In the genomic region with DNA sequence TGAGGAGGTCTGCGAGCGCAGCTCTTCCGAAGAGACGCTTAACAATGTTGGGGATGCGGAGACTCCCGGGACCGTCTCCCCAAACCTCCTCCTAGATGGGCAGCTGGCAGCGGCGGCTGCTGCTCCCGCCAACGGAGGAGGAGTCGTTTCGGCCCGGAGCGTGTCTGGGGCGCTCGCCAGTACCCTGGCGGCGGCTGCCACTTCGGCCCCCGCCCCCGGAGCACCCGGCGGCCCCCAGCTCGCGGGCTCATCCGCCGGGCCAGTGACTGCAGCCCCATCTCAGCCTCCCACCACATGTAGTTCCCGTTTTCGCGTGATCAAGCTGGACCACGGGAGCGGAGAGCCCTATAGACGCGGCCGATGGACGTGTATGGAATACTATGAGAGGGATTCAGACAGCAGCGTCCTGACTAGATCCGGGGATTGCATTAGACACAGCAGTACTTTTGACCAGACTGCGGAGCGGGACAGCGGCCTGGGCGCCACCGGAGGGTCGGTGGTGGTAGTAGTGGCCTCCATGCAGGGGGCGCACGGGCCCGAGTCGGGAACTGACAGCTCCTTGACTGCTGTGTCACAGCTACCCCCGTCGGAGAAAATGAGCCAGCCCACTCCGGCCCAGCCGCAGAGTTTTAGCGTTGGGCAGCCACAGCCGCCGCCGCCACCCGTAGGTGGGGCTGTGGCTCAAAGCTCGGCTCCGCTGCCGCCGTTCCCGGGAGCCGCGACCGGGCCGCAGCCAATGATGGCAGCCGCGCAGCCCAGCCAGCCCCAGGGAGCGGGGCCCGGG, we compare ENCODE assay signal across 2 cellular contexts.
TF ChIP-seq lines count a peak whose summit lies in the region.

No MANE protein-coding gene starts in this region.

TF ChIP-seq in GM23338, 12 proteins besides CTCF, POLR2A, EP300 and RAD21 (continued from another document):
- TF ChIP-seq, protein P1, sequence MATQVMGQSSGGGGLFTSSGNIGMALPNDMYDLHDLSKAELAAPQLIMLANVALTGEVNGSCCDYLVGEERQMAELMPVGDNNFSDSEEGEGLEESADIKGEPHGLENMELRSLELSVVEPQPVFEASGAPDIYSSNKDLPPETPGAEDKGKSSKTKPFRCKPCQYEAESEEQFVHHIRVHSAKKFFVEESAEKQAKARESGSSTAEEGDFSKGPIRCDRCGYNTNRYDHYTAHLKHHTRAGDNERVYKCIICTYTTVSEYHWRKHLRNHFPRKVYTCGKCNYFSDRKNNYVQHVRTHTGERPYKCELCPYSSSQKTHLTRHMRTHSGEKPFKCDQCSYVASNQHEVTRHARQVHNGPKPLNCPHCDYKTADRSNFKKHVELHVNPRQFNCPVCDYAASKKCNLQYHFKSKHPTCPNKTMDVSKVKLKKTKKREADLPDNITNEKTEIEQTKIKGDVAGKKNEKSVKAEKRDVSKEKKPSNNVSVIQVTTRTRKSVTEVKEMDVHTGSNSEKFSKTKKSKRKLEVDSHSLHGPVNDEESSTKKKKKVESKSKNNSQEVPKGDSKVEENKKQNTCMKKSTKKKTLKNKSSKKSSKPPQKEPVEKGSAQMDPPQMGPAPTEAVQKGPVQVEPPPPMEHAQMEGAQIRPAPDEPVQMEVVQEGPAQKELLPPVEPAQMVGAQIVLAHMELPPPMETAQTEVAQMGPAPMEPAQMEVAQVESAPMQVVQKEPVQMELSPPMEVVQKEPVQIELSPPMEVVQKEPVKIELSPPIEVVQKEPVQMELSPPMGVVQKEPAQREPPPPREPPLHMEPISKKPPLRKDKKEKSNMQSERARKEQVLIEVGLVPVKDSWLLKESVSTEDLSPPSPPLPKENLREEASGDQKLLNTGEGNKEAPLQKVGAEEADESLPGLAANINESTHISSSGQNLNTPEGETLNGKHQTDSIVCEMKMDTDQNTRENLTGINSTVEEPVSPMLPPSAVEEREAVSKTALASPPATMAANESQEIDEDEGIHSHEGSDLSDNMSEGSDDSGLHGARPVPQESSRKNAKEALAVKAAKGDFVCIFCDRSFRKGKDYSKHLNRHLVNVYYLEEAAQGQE (IDR thresholded peaks at IDR 0.05; ENCODE audit: unreplicated experiment) = no peak
- no peak for TF ChIP-seq EZH2phosphoT487 (IDR thresholded peaks at IDR 0.05; ENCODE audit: unreplicated experiment)
- TF ChIP-seq ZNF114 (CRISPR knock-in tag; IDR thresholded peaks at IDR 0.05) = no peak

TF ChIP-seq in K562, 482 proteins besides CTCF, POLR2A, EP300 and RAD21 (continued from another document and continues in another):
- TF ChIP-seq, protein P2, sequence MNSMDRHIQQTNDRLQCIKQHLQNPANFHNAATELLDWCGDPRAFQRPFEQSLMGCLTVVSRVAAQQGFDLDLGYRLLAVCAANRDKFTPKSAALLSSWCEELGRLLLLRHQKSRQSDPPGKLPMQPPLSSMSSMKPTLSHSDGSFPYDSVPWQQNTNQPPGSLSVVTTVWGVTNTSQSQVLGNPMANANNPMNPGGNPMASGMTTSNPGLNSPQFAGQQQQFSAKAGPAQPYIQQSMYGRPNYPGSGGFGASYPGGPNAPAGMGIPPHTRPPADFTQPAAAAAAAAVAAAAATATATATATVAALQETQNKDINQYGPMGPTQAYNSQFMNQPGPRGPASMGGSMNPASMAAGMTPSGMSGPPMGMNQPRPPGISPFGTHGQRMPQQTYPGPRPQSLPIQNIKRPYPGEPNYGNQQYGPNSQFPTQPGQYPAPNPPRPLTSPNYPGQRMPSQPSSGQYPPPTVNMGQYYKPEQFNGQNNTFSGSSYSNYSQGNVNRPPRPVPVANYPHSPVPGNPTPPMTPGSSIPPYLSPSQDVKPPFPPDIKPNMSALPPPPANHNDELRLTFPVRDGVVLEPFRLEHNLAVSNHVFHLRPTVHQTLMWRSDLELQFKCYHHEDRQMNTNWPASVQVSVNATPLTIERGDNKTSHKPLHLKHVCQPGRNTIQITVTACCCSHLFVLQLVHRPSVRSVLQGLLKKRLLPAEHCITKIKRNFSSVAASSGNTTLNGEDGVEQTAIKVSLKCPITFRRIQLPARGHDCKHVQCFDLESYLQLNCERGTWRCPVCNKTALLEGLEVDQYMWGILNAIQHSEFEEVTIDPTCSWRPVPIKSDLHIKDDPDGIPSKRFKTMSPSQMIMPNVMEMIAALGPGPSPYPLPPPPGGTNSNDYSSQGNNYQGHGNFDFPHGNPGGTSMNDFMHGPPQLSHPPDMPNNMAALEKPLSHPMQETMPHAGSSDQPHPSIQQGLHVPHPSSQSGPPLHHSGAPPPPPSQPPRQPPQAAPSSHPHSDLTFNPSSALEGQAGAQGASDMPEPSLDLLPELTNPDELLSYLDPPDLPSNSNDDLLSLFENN (IDR thresholded peaks at IDR 0.05; ENCODE audit: low read depth in 2 of 2, low read length in 2 of 2) = no peak
- TF ChIP-seq NONO (IDR thresholded peaks at IDR 0.05; ENCODE audit: low read depth in 2 of 2, low read length in 1 of 2) = peak; percentile 71 to 72; a peak in 3 of 4 replicates
- TF ChIP-seq, protein P3, sequence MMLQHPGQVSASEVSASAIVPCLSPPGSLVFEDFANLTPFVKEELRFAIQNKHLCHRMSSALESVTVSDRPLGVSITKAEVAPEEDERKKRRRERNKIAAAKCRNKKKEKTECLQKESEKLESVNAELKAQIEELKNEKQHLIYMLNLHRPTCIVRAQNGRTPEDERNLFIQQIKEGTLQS (IDR thresholded peaks at IDR 0.05) = no peak
- TF ChIP-seq, protein P3 (CRISPR knock-in tag; conservative IDR thresholded peaks at IDR 0.05) = peak; percentile 73; the same call in 1 of the 2 replicates
- TF ChIP-seq GABPB1 (CRISPR knock-in tag; IDR thresholded peaks at IDR 0.05) = peak; percentile 38; the same call in 1 of the 2 replicates
- TF ChIP-seq, protein P4, sequence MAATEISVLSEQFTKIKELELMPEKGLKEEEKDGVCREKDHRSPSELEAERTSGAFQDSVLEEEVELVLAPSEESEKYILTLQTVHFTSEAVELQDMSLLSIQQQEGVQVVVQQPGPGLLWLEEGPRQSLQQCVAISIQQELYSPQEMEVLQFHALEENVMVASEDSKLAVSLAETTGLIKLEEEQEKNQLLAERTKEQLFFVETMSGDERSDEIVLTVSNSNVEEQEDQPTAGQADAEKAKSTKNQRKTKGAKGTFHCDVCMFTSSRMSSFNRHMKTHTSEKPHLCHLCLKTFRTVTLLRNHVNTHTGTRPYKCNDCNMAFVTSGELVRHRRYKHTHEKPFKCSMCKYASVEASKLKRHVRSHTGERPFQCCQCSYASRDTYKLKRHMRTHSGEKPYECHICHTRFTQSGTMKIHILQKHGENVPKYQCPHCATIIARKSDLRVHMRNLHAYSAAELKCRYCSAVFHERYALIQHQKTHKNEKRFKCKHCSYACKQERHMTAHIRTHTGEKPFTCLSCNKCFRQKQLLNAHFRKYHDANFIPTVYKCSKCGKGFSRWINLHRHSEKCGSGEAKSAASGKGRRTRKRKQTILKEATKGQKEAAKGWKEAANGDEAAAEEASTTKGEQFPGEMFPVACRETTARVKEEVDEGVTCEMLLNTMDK (IDR thresholded peaks at IDR 0.05; ENCODE audit: borderline replicate concordance, insufficient read depth, low read depth, low read length, poor library complexity, severe bottlenecking) = peak; percentile 74
- TF ChIP-seq ETV6 (IDR thresholded peaks at IDR 0.05; ENCODE audit: borderline replicate concordance in 1 of 2, low read depth in 2 of 2, low read length in 1 of 2) = peak in 1 of 2 experiments; percentile 44; a peak in 1 of 4 replicates
- TF ChIP-seq ETV6 (CRISPR knock-in tag; IDR thresholded peaks at IDR 0.05; ENCODE audit: borderline replicate concordance) = no peak
- no peak for TF ChIP-seq ZNF780A (CRISPR knock-in tag; IDR thresholded peaks at IDR 0.05)
- no peak for TF ChIP-seq KLF10 (CRISPR knock-in tag; IDR thresholded peaks at IDR 0.05)
- TF ChIP-seq, protein P5, sequence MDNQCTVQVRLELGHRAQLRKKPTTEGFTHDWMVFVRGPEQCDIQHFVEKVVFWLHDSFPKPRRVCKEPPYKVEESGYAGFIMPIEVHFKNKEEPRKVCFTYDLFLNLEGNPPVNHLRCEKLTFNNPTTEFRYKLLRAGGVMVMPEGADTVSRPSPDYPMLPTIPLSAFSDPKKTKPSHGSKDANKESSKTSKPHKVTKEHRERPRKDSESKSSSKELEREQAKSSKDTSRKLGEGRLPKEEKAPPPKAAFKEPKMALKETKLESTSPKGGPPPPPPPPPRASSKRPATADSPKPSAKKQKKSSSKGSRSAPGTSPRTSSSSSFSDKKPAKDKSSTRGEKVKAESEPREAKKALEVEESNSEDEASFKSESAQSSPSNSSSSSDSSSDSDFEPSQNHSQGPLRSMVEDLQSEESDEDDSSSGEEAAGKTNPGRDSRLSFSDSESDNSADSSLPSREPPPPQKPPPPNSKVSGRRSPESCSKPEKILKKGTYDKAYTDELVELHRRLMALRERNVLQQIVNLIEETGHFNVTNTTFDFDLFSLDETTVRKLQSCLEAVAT (IDR thresholded peaks at IDR 0.05) = peak; percentile 44 to 62; a peak in 2 of 4 replicates
- peak; percentile 98 for TF ChIP-seq ZSCAN29 (IDR thresholded peaks at IDR 0.05)
- TF ChIP-seq, protein P6, sequence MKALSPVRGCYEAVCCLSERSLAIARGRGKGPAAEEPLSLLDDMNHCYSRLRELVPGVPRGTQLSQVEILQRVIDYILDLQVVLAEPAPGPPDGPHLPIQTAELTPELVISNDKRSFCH (CRISPR knock-in tag; IDR thresholded peaks at IDR 0.05) = no peak
- TF ChIP-seq, protein P6 (tag; IDR thresholded peaks at IDR 0.05) = peak; percentile 63; the same call in 1 of the 2 replicates
- TF ChIP-seq PHB2 (IDR thresholded peaks at IDR 0.05; ENCODE audit: low read depth) = no peak
- TF ChIP-seq, protein P7, sequence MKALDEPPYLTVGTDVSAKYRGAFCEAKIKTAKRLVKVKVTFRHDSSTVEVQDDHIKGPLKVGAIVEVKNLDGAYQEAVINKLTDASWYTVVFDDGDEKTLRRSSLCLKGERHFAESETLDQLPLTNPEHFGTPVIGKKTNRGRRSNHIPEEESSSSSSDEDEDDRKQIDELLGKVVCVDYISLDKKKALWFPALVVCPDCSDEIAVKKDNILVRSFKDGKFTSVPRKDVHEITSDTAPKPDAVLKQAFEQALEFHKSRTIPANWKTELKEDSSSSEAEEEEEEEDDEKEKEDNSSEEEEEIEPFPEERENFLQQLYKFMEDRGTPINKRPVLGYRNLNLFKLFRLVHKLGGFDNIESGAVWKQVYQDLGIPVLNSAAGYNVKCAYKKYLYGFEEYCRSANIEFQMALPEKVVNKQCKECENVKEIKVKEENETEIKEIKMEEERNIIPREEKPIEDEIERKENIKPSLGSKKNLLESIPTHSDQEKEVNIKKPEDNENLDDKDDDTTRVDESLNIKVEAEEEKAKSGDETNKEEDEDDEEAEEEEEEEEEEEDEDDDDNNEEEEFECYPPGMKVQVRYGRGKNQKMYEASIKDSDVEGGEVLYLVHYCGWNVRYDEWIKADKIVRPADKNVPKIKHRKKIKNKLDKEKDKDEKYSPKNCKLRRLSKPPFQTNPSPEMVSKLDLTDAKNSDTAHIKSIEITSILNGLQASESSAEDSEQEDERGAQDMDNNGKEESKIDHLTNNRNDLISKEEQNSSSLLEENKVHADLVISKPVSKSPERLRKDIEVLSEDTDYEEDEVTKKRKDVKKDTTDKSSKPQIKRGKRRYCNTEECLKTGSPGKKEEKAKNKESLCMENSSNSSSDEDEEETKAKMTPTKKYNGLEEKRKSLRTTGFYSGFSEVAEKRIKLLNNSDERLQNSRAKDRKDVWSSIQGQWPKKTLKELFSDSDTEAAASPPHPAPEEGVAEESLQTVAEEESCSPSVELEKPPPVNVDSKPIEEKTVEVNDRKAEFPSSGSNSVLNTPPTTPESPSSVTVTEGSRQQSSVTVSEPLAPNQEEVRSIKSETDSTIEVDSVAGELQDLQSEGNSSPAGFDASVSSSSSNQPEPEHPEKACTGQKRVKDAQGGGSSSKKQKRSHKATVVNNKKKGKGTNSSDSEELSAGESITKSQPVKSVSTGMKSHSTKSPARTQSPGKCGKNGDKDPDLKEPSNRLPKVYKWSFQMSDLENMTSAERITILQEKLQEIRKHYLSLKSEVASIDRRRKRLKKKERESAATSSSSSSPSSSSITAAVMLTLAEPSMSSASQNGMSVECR (CRISPR knock-in tag; IDR thresholded peaks at IDR 0.05) = no peak
- no peak for TF ChIP-seq CREBBP (IDR thresholded peaks at IDR 0.05; ENCODE audit: low read depth, low read length)
- TF ChIP-seq FOXK2 (conservative IDR thresholded peaks at IDR 0.05 in 1 of 2, IDR thresholded peaks at IDR 0.05 in 1 of 2; ENCODE audit: low read depth in 2 of 2) = peak in 1 of 2 experiments; percentile 83; a peak in 2 of 4 replicates
- TF ChIP-seq ATF7 (IDR thresholded peaks at IDR 0.05) = peak; percentile 91
- peak; percentile 33; the same call in 1 of the 2 replicates for TF ChIP-seq SMARCC2 (IDR thresholded peaks at IDR 0.05; ENCODE audit: low read depth)
- TF ChIP-seq, protein P8, sequence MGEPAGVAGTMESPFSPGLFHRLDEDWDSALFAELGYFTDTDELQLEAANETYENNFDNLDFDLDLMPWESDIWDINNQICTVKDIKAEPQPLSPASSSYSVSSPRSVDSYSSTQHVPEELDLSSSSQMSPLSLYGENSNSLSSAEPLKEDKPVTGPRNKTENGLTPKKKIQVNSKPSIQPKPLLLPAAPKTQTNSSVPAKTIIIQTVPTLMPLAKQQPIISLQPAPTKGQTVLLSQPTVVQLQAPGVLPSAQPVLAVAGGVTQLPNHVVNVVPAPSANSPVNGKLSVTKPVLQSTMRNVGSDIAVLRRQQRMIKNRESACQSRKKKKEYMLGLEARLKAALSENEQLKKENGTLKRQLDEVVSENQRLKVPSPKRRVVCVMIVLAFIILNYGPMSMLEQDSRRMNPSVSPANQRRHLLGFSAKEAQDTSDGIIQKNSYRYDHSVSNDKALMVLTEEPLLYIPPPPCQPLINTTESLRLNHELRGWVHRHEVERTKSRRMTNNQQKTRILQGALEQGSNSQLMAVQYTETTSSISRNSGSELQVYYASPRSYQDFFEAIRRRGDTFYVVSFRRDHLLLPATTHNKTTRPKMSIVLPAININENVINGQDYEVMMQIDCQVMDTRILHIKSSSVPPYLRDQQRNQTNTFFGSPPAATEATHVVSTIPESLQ (CRISPR knock-in tag; IDR thresholded peaks at IDR 0.05) = no peak
- peak; percentile 16; the same call in 1 of the 2 replicates for TF ChIP-seq ERF (CRISPR knock-in tag; IDR thresholded peaks at IDR 0.05)
- no peak for TF ChIP-seq GATAD2A (IDR thresholded peaks at IDR 0.05)
- no peak for TF ChIP-seq ATF1 (CRISPR knock-in tag; IDR thresholded peaks at IDR 0.05)
- peak; percentile 72 for TF ChIP-seq ATF1 (tag; IDR thresholded peaks at IDR 0.05)
- peak; percentile 12; the same call in 1 of the 2 replicates for TF ChIP-seq SOX6 (IDR thresholded peaks at IDR 0.05)
